8 cellular contexts compared by ENCODE assay signal in genomic region chr19:46860846-46861690, GRCh38. TPM values are rescaled to one million over a fixed set of nuclear protein-coding genes. Genes with fewer than 3 reads are reported as not detected.
DNase-seq lines count a peak whose midpoint lies in the region; ATAC-seq and TF ChIP-seq lines count a peak whose summit lies in the region.

Gene ARHGAP35, plus strand, starts transcription at chr19:46860997. Its CDS starts 57,679 bp downstream, at chr19:46918676.

- H3K36me3 ChIP-seq in stomach, result no peaks in the 10 kb centered on the region

- peak; percentile 72 for DNase-seq in T-helper 22 cell (ENCODE audit: low read depth)
- peak in 1 of 2 donors; percentile 89 for DNase-seq in dermis microvascular lymphatic vessel endothelial cell (ENCODE audit: low read depth in 2 of 2)
- DNase-seq in lower leg skin (ENCODE audit: low spot score in 2 of 2), result peak in 1 of 2 donors; percentile 87
- DNase-seq in stomach, result no peak
- DNase-seq in retina, result no peak
- DNase-seq in NCI-H1694 treated with DMSO at 0.1 percent for 48 hours (lab: John Stamatoyannopoulos, UW), result no peak

- H3K4me1 ChIP-seq in stomach, result peaks cover 48 to 64% (median 63%) of the 10 kb centered on the region in 4 donors

- H3K27ac ChIP-seq in stomach, result peak within 1 kb of the TSS; percentile 95 to 99 (median 97)

- H3K27me3 ChIP-seq in stomach, result no peaks in the 10 kb centered on the region

- H3K9me3 ChIP-seq in stomach, result no peaks in the 10 kb centered on the region

- TF ChIP-seq CTCF in lower leg skin (IDR thresholded peaks at IDR 0.05), result no peak
- no peak for TF ChIP-seq CTCF in stomach (IDR thresholded peaks at IDR 0.05)

- TF ChIP-seq POLR2A in lower leg skin (IDR thresholded peaks at IDR 0.05) (no peak), stomach (IDR thresholded peaks at IDR 0.05) (no peak)

- H3K4me3 ChIP-seq in lower leg skin (ENCODE audit: low read depth, poor library complexity, severe bottlenecking), result peak within 1 kb of the TSS; percentile 81
- H3K4me3 ChIP-seq in stomach, result peak within 1 kb of the TSS; percentile 80 to 95 (median 91)

- no peak for TF ChIP-seq EP300 in stomach (IDR thresholded peaks at IDR 0.05)

- WGBS in lower leg skin, 2 donors, result 1 to 4% methylated on average over 17 to 22 of the region's 91 CpGs
- WGBS in stomach, 5 donors, result 1 to 2% (median 1%) methylated on average over 24 to 78 of the region's 91 CpGs

- intact Hi-C loops in lower leg skin (cut with DNase I; ENCODE audit: low total_unique reads) (no loop called here), stomach (cut with DNase I; ENCODE audit: low total_unique reads) (loop anchor here (5.0 kb wide), 1 partner anchor 131 kb away; no protein-coding TSS in a partner anchor)

- ATAC-seq in GM18907 (IDR thresholded peaks at IDR 0.05; ENCODE audit: unreplicated experiment), result peak; percentile 4
- ATAC-seq in HG03135 (IDR thresholded peaks at IDR 0.05; ENCODE audit: unreplicated experiment), result peak; percentile 3

RNA-seq across cellular contexts. Expression of gene ARHGAP35, which starts in this region (rescaled TPM):
- 17.1 and 21.2 TPM in 2 replicates for total RNA-seq in dermis microvascular lymphatic vessel endothelial cell
- 10 to 100 TPM; 19.4 to 43.6 (median 40.1) TPM for total RNA-seq in lower leg skin
- 100 to 1,000 TPM in 1 of 5 donors, 10 to 100 TPM in 3, 1 to 10 TPM in 1; 7.0 to 200 (median 36.4) TPM for total RNA-seq in stomach
- polyA plus RNA-seq in stomach, result 1 to 10 TPM; 5.6 to 9.0 (median 7.3) TPM
